ENCODE assay signal across 1 cellular context in the genomic region with DNA sequence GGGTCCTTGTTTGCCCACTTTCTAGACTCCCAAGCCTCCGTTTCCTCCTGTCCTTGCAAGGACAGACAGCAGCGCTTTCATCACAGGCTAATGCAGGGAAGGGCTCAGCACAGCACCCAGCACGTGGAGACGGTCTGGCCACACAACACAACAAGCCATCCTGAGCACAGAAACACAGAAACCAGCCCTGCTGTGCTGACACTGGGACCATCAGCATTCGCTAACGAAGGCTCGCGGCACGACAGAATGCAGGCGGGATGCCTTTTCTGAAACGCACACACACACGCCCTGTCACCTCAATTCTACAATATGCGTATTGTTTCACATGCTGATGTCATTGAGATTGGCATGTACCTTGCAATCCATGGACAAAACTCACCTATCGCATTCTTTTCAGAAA.
TF ChIP-seq lines count a peak whose summit lies in the region.

No MANE protein-coding gene starts in this region.

TF ChIP-seq in K562, 482 proteins besides CTCF, POLR2A, EP300 and RAD21 (continued from another document):
- TF ChIP-seq, protein P1, sequence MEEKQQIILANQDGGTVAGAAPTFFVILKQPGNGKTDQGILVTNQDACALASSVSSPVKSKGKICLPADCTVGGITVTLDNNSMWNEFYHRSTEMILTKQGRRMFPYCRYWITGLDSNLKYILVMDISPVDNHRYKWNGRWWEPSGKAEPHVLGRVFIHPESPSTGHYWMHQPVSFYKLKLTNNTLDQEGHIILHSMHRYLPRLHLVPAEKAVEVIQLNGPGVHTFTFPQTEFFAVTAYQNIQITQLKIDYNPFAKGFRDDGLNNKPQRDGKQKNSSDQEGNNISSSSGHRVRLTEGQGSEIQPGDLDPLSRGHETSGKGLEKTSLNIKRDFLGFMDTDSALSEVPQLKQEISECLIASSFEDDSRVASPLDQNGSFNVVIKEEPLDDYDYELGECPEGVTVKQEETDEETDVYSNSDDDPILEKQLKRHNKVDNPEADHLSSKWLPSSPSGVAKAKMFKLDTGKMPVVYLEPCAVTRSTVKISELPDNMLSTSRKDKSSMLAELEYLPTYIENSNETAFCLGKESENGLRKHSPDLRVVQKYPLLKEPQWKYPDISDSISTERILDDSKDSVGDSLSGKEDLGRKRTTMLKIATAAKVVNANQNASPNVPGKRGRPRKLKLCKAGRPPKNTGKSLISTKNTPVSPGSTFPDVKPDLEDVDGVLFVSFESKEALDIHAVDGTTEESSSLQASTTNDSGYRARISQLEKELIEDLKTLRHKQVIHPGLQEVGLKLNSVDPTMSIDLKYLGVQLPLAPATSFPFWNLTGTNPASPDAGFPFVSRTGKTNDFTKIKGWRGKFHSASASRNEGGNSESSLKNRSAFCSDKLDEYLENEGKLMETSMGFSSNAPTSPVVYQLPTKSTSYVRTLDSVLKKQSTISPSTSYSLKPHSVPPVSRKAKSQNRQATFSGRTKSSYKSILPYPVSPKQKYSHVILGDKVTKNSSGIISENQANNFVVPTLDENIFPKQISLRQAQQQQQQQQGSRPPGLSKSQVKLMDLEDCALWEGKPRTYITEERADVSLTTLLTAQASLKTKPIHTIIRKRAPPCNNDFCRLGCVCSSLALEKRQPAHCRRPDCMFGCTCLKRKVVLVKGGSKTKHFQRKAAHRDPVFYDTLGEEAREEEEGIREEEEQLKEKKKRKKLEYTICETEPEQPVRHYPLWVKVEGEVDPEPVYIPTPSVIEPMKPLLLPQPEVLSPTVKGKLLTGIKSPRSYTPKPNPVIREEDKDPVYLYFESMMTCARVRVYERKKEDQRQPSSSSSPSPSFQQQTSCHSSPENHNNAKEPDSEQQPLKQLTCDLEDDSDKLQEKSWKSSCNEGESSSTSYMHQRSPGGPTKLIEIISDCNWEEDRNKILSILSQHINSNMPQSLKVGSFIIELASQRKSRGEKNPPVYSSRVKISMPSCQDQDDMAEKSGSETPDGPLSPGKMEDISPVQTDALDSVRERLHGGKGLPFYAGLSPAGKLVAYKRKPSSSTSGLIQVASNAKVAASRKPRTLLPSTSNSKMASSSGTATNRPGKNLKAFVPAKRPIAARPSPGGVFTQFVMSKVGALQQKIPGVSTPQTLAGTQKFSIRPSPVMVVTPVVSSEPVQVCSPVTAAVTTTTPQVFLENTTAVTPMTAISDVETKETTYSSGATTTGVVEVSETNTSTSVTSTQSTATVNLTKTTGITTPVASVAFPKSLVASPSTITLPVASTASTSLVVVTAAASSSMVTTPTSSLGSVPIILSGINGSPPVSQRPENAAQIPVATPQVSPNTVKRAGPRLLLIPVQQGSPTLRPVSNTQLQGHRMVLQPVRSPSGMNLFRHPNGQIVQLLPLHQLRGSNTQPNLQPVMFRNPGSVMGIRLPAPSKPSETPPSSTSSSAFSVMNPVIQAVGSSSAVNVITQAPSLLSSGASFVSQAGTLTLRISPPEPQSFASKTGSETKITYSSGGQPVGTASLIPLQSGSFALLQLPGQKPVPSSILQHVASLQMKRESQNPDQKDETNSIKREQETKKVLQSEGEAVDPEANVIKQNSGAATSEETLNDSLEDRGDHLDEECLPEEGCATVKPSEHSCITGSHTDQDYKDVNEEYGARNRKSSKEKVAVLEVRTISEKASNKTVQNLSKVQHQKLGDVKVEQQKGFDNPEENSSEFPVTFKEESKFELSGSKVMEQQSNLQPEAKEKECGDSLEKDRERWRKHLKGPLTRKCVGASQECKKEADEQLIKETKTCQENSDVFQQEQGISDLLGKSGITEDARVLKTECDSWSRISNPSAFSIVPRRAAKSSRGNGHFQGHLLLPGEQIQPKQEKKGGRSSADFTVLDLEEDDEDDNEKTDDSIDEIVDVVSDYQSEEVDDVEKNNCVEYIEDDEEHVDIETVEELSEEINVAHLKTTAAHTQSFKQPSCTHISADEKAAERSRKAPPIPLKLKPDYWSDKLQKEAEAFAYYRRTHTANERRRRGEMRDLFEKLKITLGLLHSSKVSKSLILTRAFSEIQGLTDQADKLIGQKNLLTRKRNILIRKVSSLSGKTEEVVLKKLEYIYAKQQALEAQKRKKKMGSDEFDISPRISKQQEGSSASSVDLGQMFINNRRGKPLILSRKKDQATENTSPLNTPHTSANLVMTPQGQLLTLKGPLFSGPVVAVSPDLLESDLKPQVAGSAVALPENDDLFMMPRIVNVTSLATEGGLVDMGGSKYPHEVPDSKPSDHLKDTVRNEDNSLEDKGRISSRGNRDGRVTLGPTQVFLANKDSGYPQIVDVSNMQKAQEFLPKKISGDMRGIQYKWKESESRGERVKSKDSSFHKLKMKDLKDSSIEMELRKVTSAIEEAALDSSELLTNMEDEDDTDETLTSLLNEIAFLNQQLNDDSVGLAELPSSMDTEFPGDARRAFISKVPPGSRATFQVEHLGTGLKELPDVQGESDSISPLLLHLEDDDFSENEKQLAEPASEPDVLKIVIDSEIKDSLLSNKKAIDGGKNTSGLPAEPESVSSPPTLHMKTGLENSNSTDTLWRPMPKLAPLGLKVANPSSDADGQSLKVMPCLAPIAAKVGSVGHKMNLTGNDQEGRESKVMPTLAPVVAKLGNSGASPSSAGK (IDR thresholded peaks at IDR 0.05) = peak; percentile 24; the same call in 1 of the 2 replicates
- TF ChIP-seq, protein P2, sequence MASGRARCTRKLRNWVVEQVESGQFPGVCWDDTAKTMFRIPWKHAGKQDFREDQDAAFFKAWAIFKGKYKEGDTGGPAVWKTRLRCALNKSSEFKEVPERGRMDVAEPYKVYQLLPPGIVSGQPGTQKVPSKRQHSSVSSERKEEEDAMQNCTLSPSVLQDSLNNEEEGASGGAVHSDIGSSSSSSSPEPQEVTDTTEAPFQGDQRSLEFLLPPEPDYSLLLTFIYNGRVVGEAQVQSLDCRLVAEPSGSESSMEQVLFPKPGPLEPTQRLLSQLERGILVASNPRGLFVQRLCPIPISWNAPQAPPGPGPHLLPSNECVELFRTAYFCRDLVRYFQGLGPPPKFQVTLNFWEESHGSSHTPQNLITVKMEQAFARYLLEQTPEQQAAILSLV (tag; IDR thresholded peaks at IDR 0.05) = no peak
- TF ChIP-seq MCM7 (IDR thresholded peaks at IDR 0.05) (no peak), ZBTB8A (IDR thresholded peaks at IDR 0.05; ENCODE audit: partially characterized antibody) (no peak), WHSC1 (IDR thresholded peaks at IDR 0.05; ENCODE audit: low read length) (peak; percentile 20), HDGF (IDR thresholded peaks at IDR 0.05) (0 out of 2 replicates have a peak, but pooled peaks have one; percentile 28), CBFB (CRISPR knock-in tag; IDR thresholded peaks at IDR 0.05) (no peak), BRF1 (IDR thresholded peaks at IDR 0.05; ENCODE audit: borderline replicate concordance, extremely low read depth, insufficient read length) (no peak)
- TF ChIP-seq, protein P3, sequence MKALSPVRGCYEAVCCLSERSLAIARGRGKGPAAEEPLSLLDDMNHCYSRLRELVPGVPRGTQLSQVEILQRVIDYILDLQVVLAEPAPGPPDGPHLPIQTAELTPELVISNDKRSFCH (CRISPR knock-in tag; IDR thresholded peaks at IDR 0.05) = no peak
- TF ChIP-seq, protein P3 (tag; IDR thresholded peaks at IDR 0.05) = no peak
- TF ChIP-seq, protein P4, sequence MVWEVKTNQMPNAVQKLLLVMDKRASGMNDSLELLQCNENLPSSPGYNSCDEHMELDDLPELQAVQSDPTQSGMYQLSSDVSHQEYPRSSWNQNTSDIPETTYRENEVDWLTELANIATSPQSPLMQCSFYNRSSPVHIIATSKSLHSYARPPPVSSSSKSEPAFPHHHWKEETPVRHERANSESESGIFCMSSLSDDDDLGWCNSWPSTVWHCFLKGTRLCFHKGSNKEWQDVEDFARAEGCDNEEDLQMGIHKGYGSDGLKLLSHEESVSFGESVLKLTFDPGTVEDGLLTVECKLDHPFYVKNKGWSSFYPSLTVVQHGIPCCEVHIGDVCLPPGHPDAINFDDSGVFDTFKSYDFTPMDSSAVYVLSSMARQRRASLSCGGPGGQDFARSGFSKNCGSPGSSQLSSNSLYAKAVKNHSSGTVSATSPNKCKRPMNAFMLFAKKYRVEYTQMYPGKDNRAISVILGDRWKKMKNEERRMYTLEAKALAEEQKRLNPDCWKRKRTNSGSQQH (CRISPR knock-in tag; IDR thresholded peaks at IDR 0.05) = no peak
- TF ChIP-seq, protein P5, sequence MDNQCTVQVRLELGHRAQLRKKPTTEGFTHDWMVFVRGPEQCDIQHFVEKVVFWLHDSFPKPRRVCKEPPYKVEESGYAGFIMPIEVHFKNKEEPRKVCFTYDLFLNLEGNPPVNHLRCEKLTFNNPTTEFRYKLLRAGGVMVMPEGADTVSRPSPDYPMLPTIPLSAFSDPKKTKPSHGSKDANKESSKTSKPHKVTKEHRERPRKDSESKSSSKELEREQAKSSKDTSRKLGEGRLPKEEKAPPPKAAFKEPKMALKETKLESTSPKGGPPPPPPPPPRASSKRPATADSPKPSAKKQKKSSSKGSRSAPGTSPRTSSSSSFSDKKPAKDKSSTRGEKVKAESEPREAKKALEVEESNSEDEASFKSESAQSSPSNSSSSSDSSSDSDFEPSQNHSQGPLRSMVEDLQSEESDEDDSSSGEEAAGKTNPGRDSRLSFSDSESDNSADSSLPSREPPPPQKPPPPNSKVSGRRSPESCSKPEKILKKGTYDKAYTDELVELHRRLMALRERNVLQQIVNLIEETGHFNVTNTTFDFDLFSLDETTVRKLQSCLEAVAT (IDR thresholded peaks at IDR 0.05) = peak in 1 of 2 experiments; percentile 69; a peak in 1 of 4 replicates
